15 cellular contexts compared by ENCODE assay signal in the genomic region with DNA sequence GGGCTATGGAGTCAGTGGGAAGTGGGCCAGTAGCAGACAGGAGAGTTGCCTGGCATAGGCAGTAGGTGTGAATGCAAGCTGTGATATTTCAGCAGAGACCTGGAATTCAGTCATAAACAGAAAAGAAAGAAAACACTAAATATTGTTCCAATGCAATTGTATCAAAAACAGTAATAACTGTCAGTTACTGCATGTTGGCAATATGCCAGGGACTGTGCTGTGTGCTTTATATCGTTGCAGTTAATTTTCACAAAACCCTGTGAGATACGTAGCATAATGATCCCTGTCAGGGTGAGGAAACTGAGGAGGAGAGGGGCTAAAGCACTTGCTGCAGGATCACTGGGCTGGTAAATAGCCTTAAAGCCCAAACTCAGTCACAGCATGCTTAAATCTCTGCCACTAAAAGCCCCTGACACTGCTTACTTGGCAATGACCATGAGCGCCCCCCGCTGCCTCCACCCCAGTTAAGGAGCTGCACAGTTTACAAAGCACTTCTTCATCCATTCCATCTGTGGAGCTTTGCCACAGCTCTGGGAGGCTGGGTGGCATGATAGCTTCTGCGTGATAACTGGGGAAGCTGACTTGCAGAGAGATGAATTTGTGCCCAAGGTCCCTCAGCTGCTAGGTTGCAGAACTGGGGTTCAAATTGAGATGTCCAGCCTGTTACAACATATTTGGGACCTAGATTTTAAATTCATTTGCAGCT. TPM values are rescaled to one million over a fixed set of nuclear protein-coding genes. Genes with fewer than 3 reads are reported as not detected.
"Had no signal": no experiment of that assay in that cellular context is flagged by ENCODE, and none has a peak within 500 bp of the region (broad histone marks: within the 10 kb centered on the region; RNA-seq: fewer than 3 reads in every experiment).

No MANE protein-coding gene starts in this region.

- H3K36me3 Mint-ChIP-seq: activated CD8-positive, alpha-beta memory T cell treated with anti-CD3 and anti-CD28 coated beads, Interleukin-2, amount 10 ng/mL, durations not matched to agents 7 days and 5 days; activated naive CD8-positive, alpha-beta T cell; stimulated activated effector memory CD8-positive, alpha-beta T cell treated with anti-CD3 and anti-CD28 coated beads, Interleukin-12 subunit alpha, Interleukin-12 subunit beta, amount 100 ng/mL, for 72 hours had no signal

- H3K27ac Mint-ChIP-seq: activated CD8-positive, alpha-beta memory T cell treated with anti-CD3 and anti-CD28 coated beads, Interleukin-2, amount 10 ng/mL, durations not matched to agents 7 days and 5 days; activated naive CD8-positive, alpha-beta T cell; stimulated activated effector memory CD8-positive, alpha-beta T cell treated with anti-CD3 and anti-CD28 coated beads, Interleukin-12 subunit alpha, Interleukin-12 subunit beta, amount 100 ng/mL, for 72 hours; T-helper 2 cell treated with Interferon-gamma antibody and Interleukin-4, amounts not matched to agents 5 μg/mL and 100 μg/mL, for 36 hours had no signal

- H3K4me3 Mint-ChIP-seq: activated CD8-positive, alpha-beta memory T cell treated with anti-CD3 and anti-CD28 coated beads, Interleukin-2, amount 10 ng/mL, durations not matched to agents 7 days and 5 days; activated naive CD8-positive, alpha-beta T cell; activated T-cell treated with anti-CD3 and anti-CD28 coated beads, Interleukin-2, amount 50 U/mL, for 4 hours; stimulated activated effector memory CD8-positive, alpha-beta T cell treated with anti-CD3 and anti-CD28 coated beads, Interleukin-12 subunit alpha, Interleukin-12 subunit beta, amount 100 ng/mL, for 72 hours; T-helper 2 cell treated with Interferon-gamma antibody and Interleukin-4, amounts not matched to agents 5 μg/mL and 100 μg/mL, for 36 hours had no signal

- H3K9me3 Mint-ChIP-seq: activated T-cell treated with anti-CD3 and anti-CD28 coated beads, Interleukin-2, amount 50 U/mL, for 4 hours; stimulated activated effector memory CD8-positive, alpha-beta T cell treated with anti-CD3 and anti-CD28 coated beads, Interleukin-12 subunit alpha, Interleukin-12 subunit beta, amount 100 ng/mL, for 72 hours; T-helper 2 cell treated with Interferon-gamma antibody and Interleukin-4, amounts not matched to agents 5 μg/mL and 100 μg/mL, for 36 hours had no signal

- DNase-seq: activated CD8-positive, alpha-beta memory T cell treated with anti-CD3 and anti-CD28 coated beads, Interleukin-2, amount 10 ng/mL, durations not matched to agents 7 days and 5 days; activated effector memory CD4-positive, alpha-beta T cell treated with anti-CD3 and anti-CD28 coated beads, Interleukin-2, amount 50 U/mL, for 16 hours; activated T-cell treated with anti-CD3 and anti-CD28 coated beads, Interleukin-2, amount 50 U/mL, for 4 hours; esophagus squamous epithelium; foreskin fibroblast; heart left ventricle; kidney; left ventricle myocardium superior; right cardiac atrium; SW 1271; trophoblast cell had no signal

- ATAC-seq: activated CD4-positive, CD25-positive, alpha-beta regulatory T cell treated with anti-CD3 and anti-CD28 coated beads, Interleukin-2, amount 50 U/mL, for 24 hours; activated CD8-positive, alpha-beta memory T cell treated with anti-CD3 and anti-CD28 coated beads, Interleukin-2, amount 10 ng/mL, durations not matched to agents 7 days and 5 days; activated T-cell treated with anti-CD3 and anti-CD28 coated beads, Interleukin-2, amount 50 U/mL, for 4 hours; heart left ventricle; left ventricle myocardium superior; right cardiac atrium; stimulated activated effector memory CD8-positive, alpha-beta T cell treated with anti-CD3 and anti-CD28 coated beads, Interleukin-12 subunit alpha, Interleukin-12 subunit beta, amount 100 ng/mL, for 72 hours had no signal

RNA-seq across cellular contexts. Expression of gene SLC6A1, which starts 4.0 kb away (rescaled TPM):
- total RNA-seq: activated CD8-positive, alpha-beta memory T cell treated with anti-CD3 and anti-CD28 coated beads, Interleukin-2, amount 10 ng/mL, durations not matched to agents 7 days and 5 days; activated T-cell treated with anti-CD3 and anti-CD28 coated beads, Interleukin-2, amount 50 U/mL, for 4 hours had no signal
